Comparison of ENCODE assay signal across 13 cellular contexts in the genomic region with DNA sequence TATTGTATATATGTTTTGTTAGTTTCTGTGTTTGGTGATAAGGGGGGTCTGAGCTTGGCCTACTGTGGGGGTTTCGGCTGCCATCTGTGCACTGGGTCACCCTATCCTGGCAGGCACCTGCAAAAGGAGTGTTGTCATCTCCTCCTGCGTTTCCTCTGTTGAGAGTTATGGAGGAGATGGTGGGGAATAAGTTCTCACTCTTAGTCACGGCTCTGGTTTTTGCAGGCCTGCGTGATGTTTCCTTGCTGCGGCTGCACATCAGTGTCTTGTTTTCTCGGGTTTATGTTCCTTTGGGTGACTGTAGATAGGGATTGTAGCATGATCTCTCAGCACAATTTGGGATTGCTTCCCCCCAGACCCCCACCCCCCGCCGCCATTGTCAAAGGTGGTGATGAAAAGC. TPM values are rescaled to one million over a fixed set of nuclear protein-coding genes. Genes with fewer than 3 reads are reported as not detected.
A peak's percentile ranks its signal among the peaks of the same experiment; 100 is the strongest.
DNase-seq lines count a peak whose midpoint lies in the region; ATAC-seq, FAIRE-seq and TF ChIP-seq lines count a peak whose summit lies in the region.
"Had no signal": no experiment of that assay in that cellular context is flagged by ENCODE, and none has a peak within 500 bp of the region (broad histone marks: within the 10 kb centered on the region; RNA-seq: fewer than 3 reads in every experiment).

No MANE protein-coding gene starts in this region.

- no TSS peak for BruUV-seq in GM12878 (replicated peaks; lab: Mats Ljungman, UMichigan)

- ATAC-seq in GM12878: no peak
- no peak for ATAC-seq in GM21528 (IDR thresholded peaks at IDR 0.05; ENCODE audit: low FRiP score, unreplicated experiment)
- ATAC-seq: pancreas had no signal

- H3K9me2 ChIP-seq in OCI-LY1 (ENCODE audit: low read depth, low read length): no peaks in the 10 kb centered on the region
- H3K9me2 ChIP-seq: SK-N-SH had no signal

- DNase-seq in activated CD4-positive, alpha-beta T cell treated with anti-CD3 and anti-CD28 coated beads, Interleukin-2, amount 10 ng/mL, durations not matched to agents 7 days and 5 days: no peak
- DNase-seq in activated CD4-positive, alpha-beta T cell treated with anti-CD3 and anti-CD28 coated beads for 1 hour: no peak
- DNase-seq in GM12878 (ENCODE audit: low read depth, low spot score) (no peak), amygdala (lab: John Stamatoyannopoulos, UW) (no peak), GF-D8 (lab: John Stamatoyannopoulos, UW) (no peak)
- peak; percentile 15 for DNase-seq in stimulated activated CD4-positive, alpha-beta T cell treated with anti-CD3 and anti-CD28 coated beads, Interleukin-4, amount 100 ng/mL, for 1 hour
- DNase-seq: NCI-H2171 treated with DMSO at 0.1 percent for 48 hours, pancreas, SK-N-SH, spleen, upper lobe of left lung had no signal

- H3F3A ChIP-seq in OCI-LY1 (ENCODE audit: insufficient read depth, low read length): no peaks in the 10 kb centered on the region

- FAIRE-seq in GM12878 (lab: Jason Lieb, UNC): no peak
- FAIRE-seq: pancreas had no signal

- RAD21 ChIA-PET in GM12878 (lab: Charles Lee; ENCODE audit: unreplicated experiment): interaction anchor here (0.8 to 1.9 kb wide), 2 partner anchors 9 to 63 kb away, joined by 3 to 10 read pairs; no protein-coding TSS in a partner anchor

- POLR2A ChIA-PET in activated CD4-positive, alpha-beta T cell treated with anti-CD3 and anti-CD28 coated beads, Interleukin-2, amount 10 ng/mL, durations not matched to agents 7 days and 5 days (lab: Charles Lee): interaction anchor here (0.6 kb wide), 1 partner anchor 55 kb away, joined by 3 read pairs; no protein-coding TSS in a partner anchor
- POLR2A ChIA-PET in GM12878 (lab: Charles Lee): interaction anchor here (0.6 to 1.6 kb wide), 3 partner anchors 9 to 62 kb away, joined by 3 to 5 read pairs (median 3); no protein-coding TSS in a partner anchor

- H3K9me3 ChIP-seq in OCI-LY1 (ENCODE audit: low read length) (no peaks in the 10 kb centered on the region), GM12878 (replicated peaks; ENCODE audit: control insufficient read depth, insufficient read depth, low read length) (no peaks in the 10 kb centered on the region)
- H3K9me3 ChIP-seq: pancreas, SK-N-SH, spleen, upper lobe of left lung had no signal

- 29% methylated on average over 8 of the region's 8 CpGs for WGBS in GM12878 (ENCODE audit: insufficient coverage, insufficient replicate concordance, low lambda C conversion rate, missing lambda C conversion rate)

- peaks cover 82% of the 10 kb centered on the region for H3K36me3 ChIP-seq in OCI-LY1 (ENCODE audit: insufficient read depth, low read length)
- peaks cover 9 to 26% of the 10 kb centered on the region in 2 experiments; a peak in 3 of 4 replicates for H3K36me3 ChIP-seq in GM12878 (ENCODE audit: control insufficient read depth in 2 of 2, insufficient read depth in 2 of 2, low read length in 1 of 2)

- peaks cover 76% of the 10 kb centered on the region for H3K4me1 Mint-ChIP-seq in activated CD4-positive, alpha-beta T cell treated with anti-CD3 and anti-CD28 coated beads, Interleukin-2, amount 10 ng/mL, durations not matched to agents 7 days and 5 days

- TF ChIP-seq CTCF in OCI-LY1 (IDR thresholded peaks at IDR 0.05; ENCODE audit: low read length): no peak
- no peak for TF ChIP-seq CTCF in GM12878 (IDR thresholded peaks at IDR 0.05 in 2 of 3, conservative IDR thresholded peaks at IDR 0.05 in 1 of 3; ENCODE audit: control insufficient read depth in 2 of 3, extremely low read depth in 1 of 3, insufficient read depth in 1 of 3, low read depth in 3 of 3, low read length in 3 of 3)

- SMC1A ChIA-PET in GM12878 (lab: Charles Lee; ENCODE audit: uncharacterized antibody, unreplicated experiment): interaction anchor here (1.8 kb wide), 2 partner anchors 9 to 35 kb away, joined by 6 to 9 read pairs; no protein-coding TSS in a partner anchor

- TF ChIP-seq POLR2A in GM12878 (IDR thresholded peaks at IDR 0.05; ENCODE audit: low read depth, low read length): no peak

- H3K4me3 ChIP-seq in OCI-LY1 (ENCODE audit: low read depth, low read length, poor library complexity, severe bottlenecking) (no peak overlapping the region), GM12878 (no peak overlapping the region)
- H3K4me3 ChIP-seq: pancreas, upper lobe of left lung had no signal

- CTCF ChIA-PET in activated CD4-positive, alpha-beta T cell treated with anti-CD3 and anti-CD28 coated beads, Interleukin-2, amount 10 ng/mL, durations not matched to agents 7 days and 5 days (lab: Charles Lee): interaction anchor here (0.5 to 5.2 kb wide), 5 partner anchors 9 to 377 kb away, joined by 3 to 24 read pairs (median 4); no protein-coding TSS in a partner anchor
- CTCF ChIA-PET in GM12878 (lab: Yijun Ruan, JAX): interaction anchor here (1.1 to 1.4 kb wide), 2 partner anchors 99 to 835 kb away, joined by 3 to 5 read pairs; no protein-coding TSS in a partner anchor

- H3K79me2 ChIP-seq in OCI-LY1 (ENCODE audit: insufficient read depth, low read length) (peaks cover 75% of the 10 kb centered on the region), GM12878 (ENCODE audit: control insufficient read depth, insufficient read depth, low read length) (peaks cover 46% of the 10 kb centered on the region)

- H3K4me2 ChIP-seq in OCI-LY1 (ENCODE audit: low read length) (peak overlapping the region; percentile 25; the same call in 1 of the 2 replicates), GM12878 (ENCODE audit: control insufficient read depth, insufficient read depth) (no peak overlapping the region)
- H3K4me2 ChIP-seq: SK-N-SH had no signal

- no peak overlapping the region for H3K27ac ChIP-seq in OCI-LY1 (ENCODE audit: low read depth, low read length, poor library complexity, severe bottlenecking)
- H3K27ac ChIP-seq in GM12878 (ENCODE audit: control insufficient read depth, insufficient read depth): no peak overlapping the region
- H3K27ac ChIP-seq: pancreas, upper lobe of left lung had no signal

- peaks cover 44% of the 10 kb centered on the region for H3K4me1 ChIP-seq in OCI-LY1 (ENCODE audit: insufficient read depth, low read length, severe bottlenecking)
- H3K4me1 ChIP-seq in GM12878 (ENCODE audit: control insufficient read depth, insufficient read depth, low read length): peaks cover 17% of the 10 kb centered on the region
- H3K4me1 ChIP-seq: pancreas had no signal

- peak overlapping the region; percentile 75 for H3K27ac Mint-ChIP-seq in activated CD4-positive, alpha-beta T cell treated with anti-CD3 and anti-CD28 coated beads, Interleukin-2, amount 10 ng/mL, durations not matched to agents 7 days and 5 days

- intact Hi-C loops in GM12878 (cut with micrococcal nuclease; ENCODE audit: unreplicated experiment): no loop called here

- no peak overlapping the region for H3K9ac ChIP-seq in OCI-LY1 (ENCODE audit: low read length)
- H3K9ac ChIP-seq in GM12878 (ENCODE audit: control insufficient read depth, insufficient read depth, low read length): no peak overlapping the region
- H3K9ac ChIP-seq: SK-N-SH had no signal

- no peak for TF ChIP-seq RAD21 in GM12878 (IDR thresholded peaks at IDR 0.05; ENCODE audit: insufficient read depth, low read depth, low read length)

- no peaks in the 10 kb centered on the region for H3K27me3 Mint-ChIP-seq in activated CD4-positive, alpha-beta T cell treated with anti-CD3 and anti-CD28 coated beads, Interleukin-2, amount 10 ng/mL, durations not matched to agents 7 days and 5 days

- no peak overlapping the region for H2AFZ ChIP-seq in OCI-LY1 (ENCODE audit: low read length)
- no peak overlapping the region for H2AFZ ChIP-seq in GM12878 (ENCODE audit: control insufficient read depth, low read depth, low read length)

- peaks cover 5% of the 10 kb centered on the region for H4K20me1 ChIP-seq in OCI-LY1 (ENCODE audit: insufficient read depth, low read length)
- peaks cover 4% of the 10 kb centered on the region; the same call in 1 of the 2 replicates for H4K20me1 ChIP-seq in GM12878 (ENCODE audit: control insufficient read depth, insufficient read depth)

- no peaks in the 10 kb centered on the region for H3K9me3 Mint-ChIP-seq in activated CD4-positive, alpha-beta T cell treated with anti-CD3 and anti-CD28 coated beads, Interleukin-2, amount 10 ng/mL, durations not matched to agents 7 days and 5 days

- H3K4me3 Mint-ChIP-seq in activated CD4-positive, alpha-beta T cell treated with anti-CD3 and anti-CD28 coated beads, Interleukin-2, amount 10 ng/mL, durations not matched to agents 7 days and 5 days: peak overlapping the region; percentile 46

- peaks cover 78% of the 10 kb centered on the region for H3K36me3 Mint-ChIP-seq in activated CD4-positive, alpha-beta T cell treated with anti-CD3 and anti-CD28 coated beads, Interleukin-2, amount 10 ng/mL, durations not matched to agents 7 days and 5 days (ENCODE audit: low read depth)

- H3K27me3 ChIP-seq in OCI-LY1 (ENCODE audit: insufficient read depth, low read length) (no peaks in the 10 kb centered on the region), GM12878 (replicated peaks in 1 of 2; ENCODE audit: control insufficient read depth in 2 of 2, insufficient read depth in 2 of 2, low read length in 1 of 2) (no peaks in the 10 kb centered on the region)
- H3K27me3 ChIP-seq: pancreas, spleen, upper lobe of left lung had no signal

- in situ Hi-C loops in GM12878 (cut with MboI): no loop called here

- TF ChIP-seq EP300 in GM12878 (IDR thresholded peaks at IDR 0.05; ENCODE audit: borderline replicate concordance in 1 of 2, control insufficient read depth in 1 of 2, low read depth in 2 of 2, low read length in 2 of 2): no peak

RNA-seq across cellular contexts. Expression of gene CCM2, which starts 36.8 kb away (rescaled TPM):
- total RNA-seq in activated CD4-positive, alpha-beta T cell treated with anti-CD3 and anti-CD28 coated beads, Interleukin-2, amount 10 ng/mL, durations not matched to agents 7 days and 5 days: 100 to 1,000 TPM; 134 TPM
- 36.2 and 40.0 TPM in 2 replicates for total RNA-seq in GM12878 (2013; cell fraction: nucleolus; rRNA removed)
- total RNA-seq in GM12878 (2014; rRNA removed): 71.6 and 74.7 TPM in 2 replicates
- 34.3 and 35.6 TPM in 2 replicates for total RNA-seq in GM12878 (2014; rRNA removed; fragmentation: Illumina TruSeq; extraction: Trizol)
- 61.2 and 61.6 TPM in 2 replicates for total RNA-seq in GM12878 (2021)
- polyA plus RNA-seq in GM12878 (2011; ENCODE audit: low read depth): 25.8 TPM
- polyA plus RNA-seq in GM12878 (2011; rRNA removed): 22.5 and 30.2 TPM in 2 replicates
- 45.3 and 56.3 TPM in 2 replicates for polyA plus RNA-seq in GM12878 (2011; cell fraction: cytosol; rRNA removed)
- polyA plus RNA-seq in GM12878 (2011; cell fraction: nucleus; rRNA removed): 67.7 and 71.7 TPM in 2 replicates
- polyA plus RNA-seq in GM12878 (2012): 51.5 and 60.9 TPM in 2 replicates
- polyA plus RNA-seq in GM12878 (2014; fragmentation: Illumina TruSeq; extraction: Trizol): 19.1 and 36.2 TPM in 2 replicates
- 1 to 10 TPM in 1 of 2 experiments, under 1 TPM in 1; 1.00 to 4.1 TPM for polyA plus RNA-seq in GM12878 (2014; fragmentation: Nextera tagmentation; extraction: Ambion mirVana)
- 70.8 and 73.7 TPM in 2 replicates for polyA plus RNA-seq in GM12878 (2014; rRNA removed)
- 10 to 100 TPM; 75.2 to 82.3 TPM for polyA plus RNA-seq in GM12878 (2016; fragmentation: Nextera tagmentation; extraction: Ambion mirVana)
- 31.6 and 47.1 TPM in 2 replicates for polyA minus RNA-seq in GM12878 (2011; rRNA and poly(A)+ RNA removed)
- polyA minus RNA-seq in GM12878 (2011; cell fraction: cytosol; rRNA and poly(A)+ RNA removed): 18.2 and 29.1 TPM in 2 replicates
- 15.1 and 19.7 TPM in 2 replicates for polyA minus RNA-seq in GM12878 (2011; cell fraction: nucleus; rRNA and poly(A)+ RNA removed)

RNA-seq across cellular contexts. Expression of gene NACAD, which starts 52.0 kb away (rescaled TPM):
- not detected for total RNA-seq in activated CD4-positive, alpha-beta T cell treated with anti-CD3 and anti-CD28 coated beads, Interleukin-2, amount 10 ng/mL, durations not matched to agents 7 days and 5 days
- total RNA-seq in GM12878 (2013; cell fraction: nucleolus; rRNA removed): 0.10 TPM in 1 of 2 replicates, not detected in the other
- total RNA-seq in GM12878 (2014; rRNA removed) (not detected in 2 replicates), GM12878 (2014; rRNA removed; fragmentation: Illumina TruSeq; extraction: Trizol) (not detected in 2 replicates), GM12878 (2021) (not detected in 2 replicates)
- not detected for polyA plus RNA-seq in GM12878 (2011; ENCODE audit: low read depth)
- polyA plus RNA-seq in GM12878 (2011; rRNA removed) (not detected in 2 replicates), GM12878 (2014; fragmentation: Illumina TruSeq; extraction: Trizol) (not detected in 2 replicates), GM12878 (2014; fragmentation: Nextera tagmentation; extraction: Ambion mirVana) (not detected), GM12878 (2014; rRNA removed) (not detected in 2 replicates), GM12878 (2016; fragmentation: Nextera tagmentation; extraction: Ambion mirVana) (not detected)
- 0.03 TPM in 1 of 2 replicates, not detected in the other for polyA plus RNA-seq in GM12878 (2011; cell fraction: cytosol; rRNA removed)
- polyA plus RNA-seq in GM12878 (2011; cell fraction: nucleus; rRNA removed): 0.13 and 0.15 TPM in 2 replicates
- not detected in 2 replicates for polyA plus RNA-seq in GM12878 (2012)
- polyA minus RNA-seq in GM12878 (2011; rRNA and poly(A)+ RNA removed): not detected in 2 replicates
- not detected in 2 replicates for polyA minus RNA-seq in GM12878 (2011; cell fraction: cytosol; rRNA and poly(A)+ RNA removed)
- not detected in 2 replicates for polyA minus RNA-seq in GM12878 (2011; cell fraction: nucleus; rRNA and poly(A)+ RNA removed)

RNA-seq across cellular contexts. Expression of gene MYO1G, which starts 58.0 kb away (rescaled TPM):
- 100 to 1,000 TPM; 414 to 457 TPM for total RNA-seq in activated CD4-positive, alpha-beta T cell treated with anti-CD3 and anti-CD28 coated beads, Interleukin-2, amount 10 ng/mL, durations not matched to agents 7 days and 5 days
- total RNA-seq in GM12878 (2013; cell fraction: nucleolus; rRNA removed): 406 and 444 TPM in 2 replicates
- total RNA-seq in GM12878 (2014; rRNA removed) (154 and 176 TPM in 2 replicates), GM12878 (2014; rRNA removed; fragmentation: Illumina TruSeq; extraction: Trizol) (63.7 and 66.1 TPM in 2 replicates), GM12878 (2021) (224 and 232 TPM in 2 replicates)
- 91.4 TPM for polyA plus RNA-seq in GM12878 (2011; ENCODE audit: low read depth)
- polyA plus RNA-seq in GM12878 (2011; rRNA removed) (54.3 and 118 TPM in 2 replicates), GM12878 (2014; fragmentation: Illumina TruSeq; extraction: Trizol) (36.1 and 77.2 TPM in 2 replicates), GM12878 (2014; fragmentation: Nextera tagmentation; extraction: Ambion mirVana) (1 to 10 TPM; 1.8 to 3.3 TPM), GM12878 (2014; rRNA removed) (150 and 184 TPM in 2 replicates), GM12878 (2016; fragmentation: Nextera tagmentation; extraction: Ambion mirVana) (100 to 1,000 TPM; 185 to 216 TPM)
- 111 and 152 TPM in 2 replicates for polyA plus RNA-seq in GM12878 (2011; cell fraction: cytosol; rRNA removed)
- 518 and 587 TPM in 2 replicates for polyA plus RNA-seq in GM12878 (2011; cell fraction: nucleus; rRNA removed)
- polyA plus RNA-seq in GM12878 (2012): 195 and 215 TPM in 2 replicates
- polyA minus RNA-seq in GM12878 (2011; rRNA and poly(A)+ RNA removed): 230 and 324 TPM in 2 replicates
- 97.1 and 110 TPM in 2 replicates for polyA minus RNA-seq in GM12878 (2011; cell fraction: cytosol; rRNA and poly(A)+ RNA removed)
- 238 and 294 TPM in 2 replicates for polyA minus RNA-seq in GM12878 (2011; cell fraction: nucleus; rRNA and poly(A)+ RNA removed)
